In genomic region chr1:23727362-23727811, GRCh38 we compare ENCODE assay signal across 10 cellular contexts. TPM values are rescaled to one million over a fixed set of nuclear protein-coding genes. Genes with fewer than 3 reads are reported as not detected.
A peak's percentile ranks its signal among the peaks of the same experiment; 100 is the strongest.
DNase-seq lines count a peak whose midpoint lies in the region; ATAC-seq, FAIRE-seq and TF ChIP-seq lines count a peak whose summit lies in the region.
"Had no signal": no experiment of that assay in that cellular context is flagged by ENCODE, and none has a peak within 500 bp of the region (broad histone marks: within the 10 kb centered on the region; RNA-seq: fewer than 3 reads in every experiment).

No MANE protein-coding gene starts in this region.

- TF ChIP-seq POLR2A in GM12891 (IDR thresholded peaks at IDR 0.05; ENCODE audit: low read depth, low read length): no peak; the same call in 1 of the 2 replicates

- intact Hi-C loops in Right ventricle myocardium superior (cut with DNase I): no loop called here
- intact Hi-C loops in activated naive CD4-positive, alpha-beta T cell treated with anti-CD3 and anti-CD28 coated beads for 36 hours (cut with micrococcal nuclease): no loop called here

- peak overlapping the region; percentile 91 for H3K27ac Mint-ChIP-seq in stimulated activated naive B cell treated with anti-CD40 and anti-IgM and Interleukin-4, amounts not matched to agents 10 μg/mL and 1 μg/mL and 100 μg/mL, for 72 hours
- H3K27ac Mint-ChIP-seq in activated naive CD4-positive, alpha-beta T cell treated with anti-CD3 and anti-CD28 coated beads for 36 hours: no peak overlapping the region

- H3K27me3 Mint-ChIP-seq in stimulated activated naive B cell treated with anti-CD40 and anti-IgM and Interleukin-4, amounts not matched to agents 10 μg/mL and 1 μg/mL and 100 μg/mL, for 72 hours: no peaks in the 10 kb centered on the region
- H3K27me3 Mint-ChIP-seq in activated naive CD4-positive, alpha-beta T cell treated with anti-CD3 and anti-CD28 coated beads for 36 hours (ENCODE audit: low read depth): no peaks in the 10 kb centered on the region

- DNase-seq in GM12891 (ENCODE audit: insufficient read length, low spot score): no peak
- DNase-seq in NCI-H69 (lab: John Stamatoyannopoulos, UW): peak; percentile 67
- peak; percentile 85 for DNase-seq in Right ventricle myocardium superior
- DNase-seq in stimulated activated naive B cell treated with anti-CD40 and anti-IgM and Interleukin-4, amounts not matched to agents 10 μg/mL and 1 μg/mL and 100 μg/mL, for 72 hours: no peak
- DNase-seq in activated naive CD4-positive, alpha-beta T cell treated with anti-CD3 and anti-CD28 coated beads for 36 hours: no peak
- DNase-seq in OCI-M1 (lab: John Stamatoyannopoulos, UW): no peak
- DNase-seq in stimulated activated CD4-positive, alpha-beta T cell treated with anti-CD3 and anti-CD28 coated beads, Interleukin-4, amount 100 ng/mL, for 4 hours: no peak
- no peak for DNase-seq in stimulated activated CD4-positive, alpha-beta T cell treated with anti-CD3 and anti-CD28 coated beads, Interleukin-4, amount 100 ng/mL, for 1 hour
- DNase-seq: KG1 had no signal

- CTCF ChIA-PET in activated naive CD4-positive, alpha-beta T cell treated with anti-CD3 and anti-CD28 coated beads for 36 hours (lab: Charles Lee): interaction anchor here (1.2 kb wide), 1 partner anchor 63 kb away, joined by 3 read pairs; no protein-coding TSS in a partner anchor

- peaks cover 14 to 15% of the 10 kb centered on the region in 2 donors for H3K36me3 Mint-ChIP-seq in stimulated activated naive B cell treated with anti-CD40 and anti-IgM and Interleukin-4, amounts not matched to agents 10 μg/mL and 1 μg/mL and 100 μg/mL, for 72 hours
- H3K36me3 Mint-ChIP-seq in activated naive CD4-positive, alpha-beta T cell treated with anti-CD3 and anti-CD28 coated beads for 36 hours (ENCODE audit: low read depth): peaks cover 3% of the 10 kb centered on the region

- peaks cover 41 to 71% of the 10 kb centered on the region in 2 donors for H3K4me1 Mint-ChIP-seq in stimulated activated naive B cell treated with anti-CD40 and anti-IgM and Interleukin-4, amounts not matched to agents 10 μg/mL and 1 μg/mL and 100 μg/mL, for 72 hours
- H3K4me1 Mint-ChIP-seq in activated naive CD4-positive, alpha-beta T cell treated with anti-CD3 and anti-CD28 coated beads for 36 hours (ENCODE audit: low read depth): peaks cover 4% of the 10 kb centered on the region

- FAIRE-seq in GM12891 (lab: Jason Lieb, UNC): peak; percentile 89
- FAIRE-seq: TTC549 had no signal

- no peak overlapping the region for H3K4me3 Mint-ChIP-seq in stimulated activated naive B cell treated with anti-CD40 and anti-IgM and Interleukin-4, amounts not matched to agents 10 μg/mL and 1 μg/mL and 100 μg/mL, for 72 hours
- H3K4me3 Mint-ChIP-seq in activated naive CD4-positive, alpha-beta T cell treated with anti-CD3 and anti-CD28 coated beads for 36 hours: no peak overlapping the region

- peaks cover 0 to 1% of the 10 kb centered on the region in 2 donors for H3K9me3 Mint-ChIP-seq in stimulated activated naive B cell treated with anti-CD40 and anti-IgM and Interleukin-4, amounts not matched to agents 10 μg/mL and 1 μg/mL and 100 μg/mL, for 72 hours
- H3K9me3 Mint-ChIP-seq in activated naive CD4-positive, alpha-beta T cell treated with anti-CD3 and anti-CD28 coated beads for 36 hours: no peaks in the 10 kb centered on the region

- ATAC-seq in Right ventricle myocardium superior (ENCODE audit: poor library complexity): peak; percentile 94
- ATAC-seq in stimulated activated naive B cell treated with anti-CD40 and anti-IgM and Interleukin-4, amounts not matched to agents 10 μg/mL and 1 μg/mL and 100 μg/mL, for 72 hours (replicated peaks): no peak

TF ChIP-seq in GM12891, 5 proteins besides CTCF, POLR2A, EP300 and RAD21:
- no peak for TF ChIP-seq POLR2AphosphoS5 (IDR thresholded peaks at IDR 0.05; ENCODE audit: low read depth, low read length)
- peak; percentile 35 for TF ChIP-seq SPI1 (IDR thresholded peaks at IDR 0.05; ENCODE audit: low read depth, low read length)
TF ChIP-seq in GM12891: peak in this region for 1.

RNA-seq across cellular contexts. Expression of gene ELOA, which starts 15.9 kb away (rescaled TPM):
- polyA plus RNA-seq in GM12891 (2012; ENCODE audit: low read depth, missing spikeins): 25.3 TPM
- total RNA-seq in Right ventricle myocardium superior: 34.5 TPM
- total RNA-seq in activated naive CD4-positive, alpha-beta T cell treated with anti-CD3 and anti-CD28 coated beads for 36 hours: 10 to 100 TPM; 21.8 to 22.6 TPM

RNA-seq across cellular contexts. Expression of gene RPL11, which starts 35.8 kb away (rescaled TPM):
- 6,058 TPM for polyA plus RNA-seq in GM12891 (2012; ENCODE audit: low read depth, missing spikeins)
- 570 TPM for total RNA-seq in Right ventricle myocardium superior
- 1,000 to 10,000 TPM; 1,701 to 1,742 TPM for total RNA-seq in activated naive CD4-positive, alpha-beta T cell treated with anti-CD3 and anti-CD28 coated beads for 36 hours

RNA-seq across cellular contexts. Expression of gene PITHD1, which starts 50.8 kb away (rescaled TPM):
- 53.5 TPM for polyA plus RNA-seq in GM12891 (2012; ENCODE audit: low read depth, missing spikeins)
- total RNA-seq in Right ventricle myocardium superior: 43.8 TPM
- total RNA-seq in activated naive CD4-positive, alpha-beta T cell treated with anti-CD3 and anti-CD28 coated beads for 36 hours: 10 to 100 TPM; 73.8 to 75.1 TPM

Comparison
In these comparisons a context has a peak if more than half of its experiments do, and no peak if none do; other contexts are left out.
1. DNase-seq: peak in NCI-H69 (single experiment) and Right ventricle myocardium superior (single experiment); none in GM12891 (single experiment), stimulated activated naive B cell treated with anti-CD40 and anti-IgM and Interleukin-4, amounts not matched to agents 10 μg/mL and 1 μg/mL and 100 μg/mL, for 72 hours (single experiment), activated naive CD4-positive, alpha-beta T cell treated with anti-CD3 and anti-CD28 coated beads for 36 hours (single experiment), OCI-M1 (single experiment), stimulated activated CD4-positive, alpha-beta T cell treated with anti-CD3 and anti-CD28 coated beads, Interleukin-4, amount 100 ng/mL, for 4 hours (0 of 2) and stimulated activated CD4-positive, alpha-beta T cell treated with anti-CD3 and anti-CD28 coated beads, Interleukin-4, amount 100 ng/mL, for 1 hour (single experiment).